18 cellular contexts compared by ENCODE assay signal in the genomic region with DNA sequence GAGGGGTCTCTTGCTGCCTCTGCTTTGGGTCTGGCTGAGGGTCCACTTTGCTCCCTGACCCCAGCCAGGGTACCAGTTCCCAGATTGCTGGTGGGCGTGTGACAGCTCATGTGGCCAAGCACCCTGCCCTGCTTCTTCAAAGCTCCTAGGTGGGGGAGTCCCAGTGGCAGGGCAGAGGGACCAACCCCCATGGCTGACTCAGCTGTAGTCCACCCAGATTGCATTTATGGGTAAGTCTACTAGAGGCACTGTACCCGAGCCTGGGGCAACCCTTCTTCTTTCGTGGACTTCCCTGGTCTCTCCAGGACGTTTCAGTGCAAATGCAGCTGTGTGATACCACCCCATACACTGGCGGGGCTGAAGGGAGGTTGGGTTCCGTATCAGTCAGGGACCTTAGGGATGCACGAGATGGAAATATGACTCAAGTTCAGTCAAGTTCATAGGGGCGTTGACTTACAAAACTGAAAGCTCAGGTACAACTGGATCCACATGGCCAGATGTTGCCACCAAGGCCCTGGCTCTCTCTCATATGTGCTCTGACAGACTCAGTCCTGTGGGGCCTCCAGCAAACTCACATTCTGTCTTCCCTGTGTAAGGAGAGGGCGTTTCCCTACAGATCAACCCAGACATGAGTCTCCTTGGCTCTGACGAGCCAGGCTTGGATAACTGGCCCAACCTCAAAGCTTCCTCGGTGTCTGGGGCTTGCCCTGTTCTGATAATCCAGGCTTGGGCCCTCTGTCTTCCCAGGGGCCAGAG. TPM values are rescaled to one million over a fixed set of nuclear protein-coding genes. Genes with fewer than 3 reads are reported as not detected.
A peak's percentile ranks its signal among the peaks of the same experiment; 100 is the strongest.
DNase-seq lines count a peak whose midpoint lies in the region; ATAC-seq and TF ChIP-seq lines count a peak whose summit lies in the region.
"Had no signal": no experiment of that assay in that cellular context is flagged by ENCODE, and none has a peak within 500 bp of the region (broad histone marks: within the 10 kb centered on the region; RNA-seq: fewer than 3 reads in every experiment).

No MANE protein-coding gene starts in this region.

- H3K4me3 ChIP-seq in RWPE2 (ENCODE audit: severe bottlenecking) (no peak overlapping the region), spleen (no peak overlapping the region)
- H3K4me3 ChIP-seq: SJSA1 had no signal

- no peaks in the 10 kb centered on the region for H3K9me3 Mint-ChIP-seq in activated CD4-positive, alpha-beta T cell treated with anti-CD3 and anti-CD28 coated beads, Interleukin-2, amount 10 ng/mL, durations not matched to agents 24 days and 14 days
- H3K9me3 Mint-ChIP-seq: CD8-positive, alpha-beta memory T cell had no signal

- ATAC-seq in RWPE2 (ENCODE audit: low read depth): no peak
- ATAC-seq in GM18511 (IDR thresholded peaks at IDR 0.05; ENCODE audit: unreplicated experiment): no peak
- ATAC-seq: activated CD8-positive, alpha-beta memory T cell treated with anti-CD3 and anti-CD28 coated beads, Interleukin-2, amount 10 ng/mL, durations not matched to agents 7 days and 5 days had no signal

- no peaks in the 10 kb centered on the region for H3K36me3 Mint-ChIP-seq in activated CD4-positive, alpha-beta T cell treated with anti-CD3 and anti-CD28 coated beads, Interleukin-2, amount 10 ng/mL, durations not matched to agents 24 days and 14 days (ENCODE audit: low read depth)
- H3K36me3 Mint-ChIP-seq: activated CD8-positive, alpha-beta memory T cell treated with anti-CD3 and anti-CD28 coated beads, Interleukin-2, amount 10 ng/mL, durations not matched to agents 7 days and 5 days; CD8-positive, alpha-beta memory T cell had no signal

- TF ChIP-seq CTCF in RWPE2 (IDR thresholded peaks at IDR 0.05; ENCODE audit: poor library complexity, severe bottlenecking) (no peak), spleen (IDR thresholded peaks at IDR 0.05 in 8 of 11, conservative IDR thresholded peaks at IDR 0.05 in 3 of 11) (no peak)

- peak overlapping the region; percentile 79 for H3K27ac ChIP-seq in RWPE2 (ENCODE audit: poor library complexity, severe bottlenecking)
- H3K27ac ChIP-seq in layer of hippocampus (ENCODE audit: low read depth, low read length): peak overlapping the region; percentile 30
- H3K27ac ChIP-seq in spleen: peak overlapping the region in 7 of 8 donors; percentile 25 to 71 (median 32)
- H3K27ac ChIP-seq: SJSA1 had no signal

- DNase-seq in M059J (ENCODE audit: low read depth): peak; percentile 36
- DNase-seq in RWPE2 (ENCODE audit: low spot score): no peak
- no peak for DNase-seq in spleen
- no peak for DNase-seq in activated CD4-positive, alpha-beta T cell treated with anti-CD3 and anti-CD28 coated beads, Interleukin-2, amount 10 ng/mL, durations not matched to agents 24 days and 14 days
- DNase-seq in dermis blood vessel endothelial cell: no peak
- DNase-seq in NCI-H446 (lab: John Stamatoyannopoulos, UW): no peak
- DNase-seq: activated CD8-positive, alpha-beta memory T cell treated with anti-CD3 and anti-CD28 coated beads, Interleukin-2, amount 10 ng/mL, durations not matched to agents 7 days and 5 days; activated naive CD4-positive, alpha-beta T cell treated with anti-CD3 and anti-CD28 coated beads for 36 hours; CD8-positive, alpha-beta memory T cell; cerebellar nuclear complex; NCI-H1092 treated with DMSO at 0.1 percent for 48 hours; NCI-H69; retina had no signal

- no peak overlapping the region for H3K4me3 Mint-ChIP-seq in activated CD4-positive, alpha-beta T cell treated with anti-CD3 and anti-CD28 coated beads, Interleukin-2, amount 10 ng/mL, durations not matched to agents 24 days and 14 days
- H3K4me3 Mint-ChIP-seq: activated CD8-positive, alpha-beta memory T cell treated with anti-CD3 and anti-CD28 coated beads, Interleukin-2, amount 10 ng/mL, durations not matched to agents 7 days and 5 days; activated naive CD4-positive, alpha-beta T cell treated with anti-CD3 and anti-CD28 coated beads for 36 hours; CD8-positive, alpha-beta memory T cell had no signal

- no peak for TF ChIP-seq POLR2A in spleen (IDR thresholded peaks at IDR 0.05)

- intact Hi-C loops in spleen (cut with DNase I; ENCODE audit: low total_unique reads): no loop called here
- intact Hi-C loops in activated CD4-positive, alpha-beta T cell treated with anti-CD3 and anti-CD28 coated beads, Interleukin-2, amount 10 ng/mL, durations not matched to agents 24 days and 14 days (cut with micrococcal nuclease): no loop called here

- H3K4me1 ChIP-seq in RWPE2 (ENCODE audit: insufficient read depth, poor library complexity, severe bottlenecking): peaks cover 35% of the 10 kb centered on the region
- H3K4me1 ChIP-seq in spleen: peaks cover 0 to 71% (median 32%) of the 10 kb centered on the region in 6 donors

- WGBS in spleen, 5 donors: 63 to 80% (median 71%) methylated on average over 8 to 11 of the region's 11 CpGs

- H3K4me1 Mint-ChIP-seq in activated CD4-positive, alpha-beta T cell treated with anti-CD3 and anti-CD28 coated beads, Interleukin-2, amount 10 ng/mL, durations not matched to agents 24 days and 14 days: peaks cover 6% of the 10 kb centered on the region

- no peaks in the 10 kb centered on the region for H3K9me3 ChIP-seq in RWPE2 (ENCODE audit: severe bottlenecking)
- H3K9me3 ChIP-seq in spleen: peaks cover 0 to 8% (median 0%) of the 10 kb centered on the region in 8 donors
- H3K9me3 ChIP-seq: SJSA1 had no signal

- no peaks in the 10 kb centered on the region for H3K27me3 Mint-ChIP-seq in activated CD4-positive, alpha-beta T cell treated with anti-CD3 and anti-CD28 coated beads, Interleukin-2, amount 10 ng/mL, durations not matched to agents 24 days and 14 days
- H3K27me3 Mint-ChIP-seq: activated CD8-positive, alpha-beta memory T cell treated with anti-CD3 and anti-CD28 coated beads, Interleukin-2, amount 10 ng/mL, durations not matched to agents 7 days and 5 days had no signal

- H3K27me3 ChIP-seq in RWPE2 (ENCODE audit: insufficient read depth, poor library complexity, severe bottlenecking) (no peaks in the 10 kb centered on the region), layer of hippocampus (ENCODE audit: control insufficient read depth, insufficient read depth, low read length) (no peaks in the 10 kb centered on the region), spleen (replicated peaks in 1 of 7) (no peaks in the 10 kb centered on the region)
- H3K27me3 ChIP-seq: SJSA1 had no signal

- H3K27ac Mint-ChIP-seq in activated CD4-positive, alpha-beta T cell treated with anti-CD3 and anti-CD28 coated beads, Interleukin-2, amount 10 ng/mL, durations not matched to agents 24 days and 14 days: no peak overlapping the region
- H3K27ac Mint-ChIP-seq: activated CD8-positive, alpha-beta memory T cell treated with anti-CD3 and anti-CD28 coated beads, Interleukin-2, amount 10 ng/mL, durations not matched to agents 7 days and 5 days; activated naive CD4-positive, alpha-beta T cell treated with anti-CD3 and anti-CD28 coated beads for 36 hours; CD8-positive, alpha-beta memory T cell had no signal

- H3K36me3 ChIP-seq in RWPE2 (ENCODE audit: low read depth) (no peaks in the 10 kb centered on the region), spleen (no peaks in the 10 kb centered on the region)
- H3K36me3 ChIP-seq: SJSA1 had no signal

RNA-seq across cellular contexts. Expression of a gene that starts 13.6 kb away (rescaled TPM):
- 3.7 and 6.4 TPM in 2 replicates for total RNA-seq in M059J (2014; rRNA removed; shearing (Covaris generic))
- 100 to 1,000 TPM in 2 of 7 donors, 10 to 100 TPM in 5; 63.7 to 133 (median 82.9) TPM for total RNA-seq in spleen
- polyA plus RNA-seq in spleen: 10 to 100 TPM in 1 of 3 donors, 1 to 10 TPM in 2; 6.2 to 10.9 (median 8.4) TPM
- total RNA-seq in activated CD4-positive, alpha-beta T cell treated with anti-CD3 and anti-CD28 coated beads, Interleukin-2, amount 10 ng/mL, durations not matched to agents 24 days and 14 days: 33.6 and 35.8 TPM in 2 replicates
- 178 and 216 TPM in 2 replicates for total RNA-seq in dermis blood vessel endothelial cell

RNA-seq across cellular contexts. Expression of a gene that starts 27.8 kb away (rescaled TPM):
- total RNA-seq in M059J (2014; rRNA removed; shearing (Covaris generic)): not detected in 2 replicates
- total RNA-seq in spleen (under 1 TPM in 1 of 7 donors, not detected in 6; 0.43 TPM), dermis blood vessel endothelial cell (0.19 TPM in 1 of 2 replicates, not detected in the other)
- under 1 TPM in 1 of 3 donors, not detected in 2; 0.22 TPM for polyA plus RNA-seq in spleen
- not detected in 2 replicates for total RNA-seq in activated CD4-positive, alpha-beta T cell treated with anti-CD3 and anti-CD28 coated beads, Interleukin-2, amount 10 ng/mL, durations not matched to agents 24 days and 14 days
- total RNA-seq: activated CD8-positive, alpha-beta memory T cell treated with anti-CD3 and anti-CD28 coated beads, Interleukin-2, amount 10 ng/mL, durations not matched to agents 7 days and 5 days; activated naive CD4-positive, alpha-beta T cell treated with anti-CD3 and anti-CD28 coated beads for 36 hours; CD8-positive, alpha-beta memory T cell; mononuclear cell; SJSA1; subcutaneous adipose tissue had no signal
- polyA plus RNA-seq: CD8-positive, alpha-beta memory T cell had no signal
